ENCODE assay signal across 18 cellular contexts in genomic region chr2:128288781-128289180, GRCh38. TPM values are rescaled to one million over a fixed set of nuclear protein-coding genes. Genes with fewer than 3 reads are reported as not detected.
DNase-seq lines count a peak whose midpoint lies in the region; ATAC-seq, FAIRE-seq and TF ChIP-seq lines count a peak whose summit lies in the region.
"Had no signal": no experiment of that assay in that cellular context is flagged by ENCODE, and none has a peak within 500 bp of the region (broad histone marks: within the 10 kb centered on the region; RNA-seq: fewer than 3 reads in every experiment).

No MANE protein-coding gene starts in this region.

- H3K9me2 ChIP-seq in GM23338 (ENCODE audit: insufficient read depth), result no peaks in the 10 kb centered on the region

- H3K27me3 ChIP-seq in BLaER1, result no peaks in the 10 kb centered on the region
- no peaks in the 10 kb centered on the region for H3K27me3 ChIP-seq in GM23338 (ENCODE audit: insufficient read depth)
- H3K27me3 ChIP-seq: Peyer's patch had no signal

- H3K36me3 Mint-ChIP-seq in GM23338 (ENCODE audit: low read depth) (peaks cover 6% of the 10 kb centered on the region; the same call in 1 of the 3 replicates), glutamatergic neuron (ENCODE audit: unreplicated experiment) (no peaks in the 10 kb centered on the region), neural crest cell (ENCODE audit: low read depth) (peaks cover 3% of the 10 kb centered on the region)

- no peak overlapping the region; the same call in 1 of the 2 replicates for H3K9ac ChIP-seq in BLaER1

- H4K20me1 ChIP-seq in BLaER1 (peaks cover 100% of the 10 kb centered on the region), GM23338 (replicated peaks; ENCODE audit: insufficient read depth) (peaks cover 35% of the 10 kb centered on the region)

- H3K4me3 ChIP-seq in BLaER1 (no peak overlapping the region), GM23338 (no peak overlapping the region)
- H3K4me3 ChIP-seq: Peyer's patch had no signal

- H3K27me3 Mint-ChIP-seq in GM23338 (ENCODE audit: insufficient read depth, low read depth, poor library complexity), result peaks cover 10% of the 10 kb centered on the region
- peaks cover 23% of the 10 kb centered on the region for H3K27me3 Mint-ChIP-seq in glutamatergic neuron (ENCODE audit: unreplicated experiment)
- no peaks in the 10 kb centered on the region for H3K27me3 Mint-ChIP-seq in neural crest cell (ENCODE audit: low read depth)
- H3K27me3 Mint-ChIP-seq: CD8-positive, alpha-beta memory T cell had no signal

- H3K4me1 ChIP-seq in BLaER1 (peaks cover 100% of the 10 kb centered on the region), GM23338 (ENCODE audit: insufficient read depth) (peaks cover 21% of the 10 kb centered on the region)

- H3K27ac ChIP-seq in BLaER1 (peak overlapping the region; percentile 50; the same call in 1 of the 2 replicates), GM23338 (ENCODE audit: low read depth) (no peak overlapping the region)
- H3K27ac ChIP-seq: Peyer's patch had no signal

- FAIRE-seq in RCC 7860 (lab: Jason Lieb, UNC), result no peak
- FAIRE-seq: G401.6, GM12892 had no signal

- H2AFZ ChIP-seq in GM23338, result no peak overlapping the region

- ATAC-seq in GM23338 (no peak), GM18511 (IDR thresholded peaks at IDR 0.05; ENCODE audit: unreplicated experiment) (no peak)

- peaks cover 32% of the 10 kb centered on the region for H3K36me3 ChIP-seq in BLaER1
- no peaks in the 10 kb centered on the region for H3K36me3 ChIP-seq in GM23338 (ENCODE audit: insufficient read depth)

- H3F3A ChIP-seq in GM23338 (replicated peaks; ENCODE audit: low read depth), result no peaks in the 10 kb centered on the region

- H3K4me1 Mint-ChIP-seq in GM23338 (peaks cover 46% of the 10 kb centered on the region), glutamatergic neuron (ENCODE audit: low read depth, unreplicated experiment) (peaks cover 42% of the 10 kb centered on the region), neural crest cell (peaks cover 11% of the 10 kb centered on the region)

- H3K27ac Mint-ChIP-seq in GM23338 (peak overlapping the region; percentile 60; the same call in 1 of the 2 replicates), glutamatergic neuron (ENCODE audit: unreplicated experiment) (peak overlapping the region; percentile 94), neural crest cell (ENCODE audit: unreplicated experiment) (peak overlapping the region; percentile 57)

- H3K4me2 ChIP-seq in BLaER1 (peak overlapping the region; percentile 88), GM23338 (no peak overlapping the region)

- H3K4me3 Mint-ChIP-seq in GM23338 (no peak overlapping the region; the same call in 2 of the 3 replicates), glutamatergic neuron (ENCODE audit: unreplicated experiment) (peak overlapping the region; percentile 83), neural crest cell (no peak overlapping the region)
- H3K4me3 Mint-ChIP-seq: CD8-positive, alpha-beta memory T cell had no signal

- H3K79me2 ChIP-seq in GM23338 (replicated peaks; ENCODE audit: insufficient read depth), result peaks cover 94% of the 10 kb centered on the region

- TF ChIP-seq CTCF in GM23338 (conservative IDR thresholded peaks at IDR 0.05; ENCODE audit: low read depth in 2 of 2) (no peak), glutamatergic neuron (IDR thresholded peaks at IDR 0.05; ENCODE audit: partially characterized antibody, unreplicated experiment) (no peak), neural crest cell (conservative IDR thresholded peaks at IDR 0.05) (no peak)

- DNase-seq in GM23338 (ENCODE audit: low spot score) (no peak), glutamatergic neuron (peak; percentile 18), neural crest cell (ENCODE audit: low read depth, low spot score) (no peak), NCI-H774 (lab: John Stamatoyannopoulos, UW) (no peak), RCC 7860 (ENCODE audit: low spot score) (no peak)
- DNase-seq in stimulated activated CD4-positive, alpha-beta T cell treated with anti-CD3 and anti-CD28 coated beads, Interleukin-15, amount 100 ng/mL, for 24 hours, result no peak
- DNase-seq: ACHN; C1 segment of cervical spinal cord; Calu3; CD8-positive, alpha-beta memory T cell; DMS153; Karpas-422; Peyer's patch; SHP77 had no signal

- no peaks in the 10 kb centered on the region for H3K9me3 ChIP-seq in BLaER1
- H3K9me3 ChIP-seq: Peyer's patch had no signal

- H3K9me3 Mint-ChIP-seq in GM23338 (no peaks in the 10 kb centered on the region), glutamatergic neuron (ENCODE audit: unreplicated experiment) (peaks cover 25% of the 10 kb centered on the region), neural crest cell (no peaks in the 10 kb centered on the region)
- H3K9me3 Mint-ChIP-seq: CD8-positive, alpha-beta memory T cell had no signal

TF ChIP-seq in GM23338, 12 proteins besides CTCF, POLR2A, EP300 and RAD21 (continues in another document):
- TF ChIP-seq, protein P1, sequence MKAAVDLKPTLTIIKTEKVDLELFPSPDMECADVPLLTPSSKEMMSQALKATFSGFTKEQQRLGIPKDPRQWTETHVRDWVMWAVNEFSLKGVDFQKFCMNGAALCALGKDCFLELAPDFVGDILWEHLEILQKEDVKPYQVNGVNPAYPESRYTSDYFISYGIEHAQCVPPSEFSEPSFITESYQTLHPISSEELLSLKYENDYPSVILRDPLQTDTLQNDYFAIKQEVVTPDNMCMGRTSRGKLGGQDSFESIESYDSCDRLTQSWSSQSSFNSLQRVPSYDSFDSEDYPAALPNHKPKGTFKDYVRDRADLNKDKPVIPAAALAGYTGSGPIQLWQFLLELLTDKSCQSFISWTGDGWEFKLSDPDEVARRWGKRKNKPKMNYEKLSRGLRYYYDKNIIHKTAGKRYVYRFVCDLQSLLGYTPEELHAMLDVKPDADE (IDR thresholded peaks at IDR 0.05), result no peak
- TF ChIP-seq ZNF331 (CRISPR knock-in tag; IDR thresholded peaks at IDR 0.05; ENCODE audit: low read depth), result no peak
- no peak for TF ChIP-seq EZH2phosphoT487 (IDR thresholded peaks at IDR 0.05; ENCODE audit: unreplicated experiment)
- TF ChIP-seq ZNF114 (CRISPR knock-in tag; IDR thresholded peaks at IDR 0.05), result no peak
- no peak for TF ChIP-seq CREB1 (CRISPR knock-in tag; IDR thresholded peaks at IDR 0.05; ENCODE audit: low read depth)
- no peak for TF ChIP-seq ZNF462 (CRISPR knock-in tag; IDR thresholded peaks at IDR 0.05)
- no peak for TF ChIP-seq JUNB (IDR thresholded peaks at IDR 0.05; ENCODE audit: unreplicated experiment)

RNA-seq across cellular contexts. Expression of gene HS6ST1, which starts 29.9 kb away (rescaled TPM):
- total RNA-seq in GM23338 (2014; rRNA removed; shearing (Covaris generic)), result 76.4 and 106 TPM in 2 replicates
- polyA plus RNA-seq in GM23338 (2016; fragmentation: Nextera tagmentation; extraction: Ambion mirVana), result 21.1 and 22.5 TPM in 2 replicates
- total RNA-seq in glutamatergic neuron (ENCODE audit: unreplicated experiment) (173 TPM), neural crest cell (39.8 and 40.3 TPM in 2 replicates)
